1 cellular context compared by ENCODE assay signal in genomic region chr20:58403272-58403671, GRCh38.
A peak's percentile ranks its signal among the peaks of the same experiment; 100 is the strongest.
TF ChIP-seq lines count a peak whose summit lies in the region.

No MANE protein-coding gene starts in this region.

TF ChIP-seq in GM12878, 131 proteins besides CTCF, POLR2A, EP300 and RAD21 (continued from another document):
- no peak for TF ChIP-seq SKIL (IDR thresholded peaks at IDR 0.05; ENCODE audit: low read depth, poor library complexity, severe bottlenecking)
- peak; percentile 68; the same call in 1 of the 2 replicates for TF ChIP-seq SPI1 (IDR thresholded peaks at IDR 0.05; ENCODE audit: borderline replicate concordance, insufficient read depth, low read depth, low read length)
